29 cellular contexts compared by ENCODE assay signal in genomic region chr1:209500993-209501392, GRCh38.
"Had no signal": no experiment of that assay in that cellular context is flagged by ENCODE, and none has a peak within 500 bp of the region (broad histone marks: within the 10 kb centered on the region; RNA-seq: fewer than 3 reads in every experiment).

No MANE protein-coding gene starts in this region.

- H3K9me3 ChIP-seq: testis, thoracic aorta, thyroid gland, transverse colon, vagina had no signal

- H3K27me3 Mint-ChIP-seq: stimulated activated memory B cell treated with anti-CD40 and anti-IgM and Interleukin-4, amounts not matched to agents 10 μg/mL and 1 μg/mL and 100 μg/mL, for 72 hours; stimulated activated naive CD8-positive, alpha-beta T cell treated with anti-CD3 and anti-CD28 coated beads, Interleukin-15, amount 100 ng/mL, for 72 hours; type B pancreatic cell had no signal

- H3K27ac Mint-ChIP-seq: stimulated activated effector memory CD8-positive, alpha-beta T cell treated with anti-CD3 and anti-CD28 coated beads, Interleukin-12 subunit alpha, Interleukin-12 subunit beta, amount 100 ng/mL, for 72 hours; stimulated activated memory B cell treated with anti-CD40 and anti-IgM and Interleukin-4, amounts not matched to agents 10 μg/mL and 1 μg/mL and 100 μg/mL, for 72 hours; stimulated activated naive B cell treated with anti-CD40 and anti-IgM and Interleukin-4, amounts not matched to agents 10 μg/mL and 1 μg/mL and 100 μg/mL, for 72 hours; stimulated activated naive CD8-positive, alpha-beta T cell treated with anti-CD3 and anti-CD28 coated beads, Interleukin-15, amount 100 ng/mL, for 72 hours; stimulated activated naive CD8-positive, alpha-beta T cell treated with anti-CD3 and anti-CD28 coated beads, Interleukin-15, Interleukin-2, amounts not matched to agents 100 ng/mL and 50 ng/mL, for 24 hours; type B pancreatic cell had no signal

- FAIRE-seq: urothelium cell line had no signal

- DNase-seq: stimulated activated CD4-positive, alpha-beta T cell treated with anti-CD3 and anti-CD28 coated beads, Interleukin-2, amount 100 ng/mL, for 48 hours; stimulated activated CD4-positive, alpha-beta T cell treated with anti-CD3 and anti-CD28 coated beads, Interleukin-4, amount 100 ng/mL, for 1 hour; stimulated activated CD4-positive, alpha-beta T cell treated with anti-CD3 and anti-CD28 coated beads, Interleukin-4, amount 100 ng/mL, for 24 hours; stimulated activated CD4-positive, alpha-beta T cell treated with anti-CD3 and anti-CD28 coated beads, Interleukin-4, amount 100 ng/mL, for 4 hours; stimulated activated CD8-positive, alpha-beta memory T cell treated with anti-CD3 and anti-CD28 coated beads, Interleukin-4, amount 100 ng/mL, for 48 hours; stimulated activated naive B cell treated with anti-CD40 and anti-IgM and Interleukin-4, amounts not matched to agents 10 μg/mL and 1 μg/mL and 100 μg/mL, for 72 hours; stimulated activated naive CD4-positive, alpha-beta T cell; stimulated activated naive CD4-positive, alpha-beta T cell treated with Interleukin-2 at 50 U/mL for 16 hours; stimulated activated naive CD8-positive, alpha-beta T cell treated with anti-CD3 and anti-CD28 coated beads, Interleukin-15, amount 100 ng/mL, for 72 hours; stimulated activated naive CD8-positive, alpha-beta T cell treated with anti-CD3 and anti-CD28 coated beads, Interleukin-15, Interleukin-2, amounts not matched to agents 100 U/mL and 50 U/mL, for 24 hours; stomach; substantia nigra; testis; thyroid gland; tibial artery; transverse colon; trophoblast cell; upper lobe of left lung; upper lobe of right lung; uterus had no signal

- H3K4me1 ChIP-seq: stomach, suprapubic skin, testis, thyroid gland, tibial artery, tibial nerve, transverse colon, upper lobe of left lung, upper lobe of right lung, uterus, vagina had no signal

- H3K36me3 Mint-ChIP-seq: stimulated activated effector memory CD8-positive, alpha-beta T cell treated with anti-CD3 and anti-CD28 coated beads, Interleukin-12 subunit alpha, Interleukin-12 subunit beta, amount 100 ng/mL, for 72 hours; type B pancreatic cell had no signal

- H3K4me3 ChIP-seq: stomach, suprapubic skin, testis, thoracic aorta, thyroid gland, tibial artery, tibial nerve, transverse colon, upper lobe of left lung, upper lobe of right lung, uterus, vagina had no signal

- ATAC-seq: stimulated activated effector memory CD8-positive, alpha-beta T cell treated with anti-CD3 and anti-CD28 coated beads, Interleukin-12 subunit alpha, Interleukin-12 subunit beta, amount 100 ng/mL, for 72 hours; stimulated activated memory B cell treated with anti-CD40 and anti-IgM and Interleukin-4, amounts not matched to agents 10 μg/mL and 1 μg/mL and 100 μg/mL, for 72 hours; stimulated activated naive B cell treated with anti-CD40 and anti-IgM and Interleukin-4, amounts not matched to agents 10 μg/mL and 1 μg/mL and 100 μg/mL, for 72 hours; stimulated activated naive CD8-positive, alpha-beta T cell treated with anti-CD3 and anti-CD28 coated beads, Interleukin-15, amount 100 ng/mL, for 72 hours; stimulated activated naive CD8-positive, alpha-beta T cell treated with anti-CD3 and anti-CD28 coated beads, Interleukin-15, Interleukin-2, amounts not matched to agents 100 U/mL and 50 U/mL, for 24 hours; upper lobe of right lung had no signal

- H3K4me3 Mint-ChIP-seq: stimulated activated effector memory CD8-positive, alpha-beta T cell treated with anti-CD3 and anti-CD28 coated beads, Interleukin-12 subunit alpha, Interleukin-12 subunit beta, amount 100 ng/mL, for 72 hours; stimulated activated memory B cell treated with anti-CD40 and anti-IgM and Interleukin-4, amounts not matched to agents 10 μg/mL and 1 μg/mL and 100 μg/mL, for 72 hours; stimulated activated naive B cell treated with anti-CD40 and anti-IgM and Interleukin-4, amounts not matched to agents 10 μg/mL and 1 μg/mL and 100 μg/mL, for 72 hours; stimulated activated naive CD8-positive, alpha-beta T cell treated with anti-CD3 and anti-CD28 coated beads, Interleukin-15, amount 100 ng/mL, for 72 hours; stimulated activated naive CD8-positive, alpha-beta T cell treated with anti-CD3 and anti-CD28 coated beads, Interleukin-15, Interleukin-2, amounts not matched to agents 100 ng/mL and 50 ng/mL, for 24 hours; type B pancreatic cell had no signal

- H3K27ac ChIP-seq: stomach, suprapubic skin, testis, thoracic aorta, thyroid gland, tibial artery, tibial nerve, transverse colon, upper lobe of left lung, upper lobe of right lung, uterus, vagina had no signal

- H3K4me1 Mint-ChIP-seq: stimulated activated effector memory CD8-positive, alpha-beta T cell treated with anti-CD3 and anti-CD28 coated beads, Interleukin-12 subunit alpha, Interleukin-12 subunit beta, amount 100 ng/mL, for 72 hours; stimulated activated memory B cell treated with anti-CD40 and anti-IgM and Interleukin-4, amounts not matched to agents 10 μg/mL and 1 μg/mL and 100 μg/mL, for 72 hours; stimulated activated naive B cell treated with anti-CD40 and anti-IgM and Interleukin-4, amounts not matched to agents 10 μg/mL and 1 μg/mL and 100 μg/mL, for 72 hours; stimulated activated naive CD8-positive, alpha-beta T cell treated with anti-CD3 and anti-CD28 coated beads, Interleukin-15, amount 100 ng/mL, for 72 hours had no signal

- H3K36me3 ChIP-seq: stomach, suprapubic skin, thoracic aorta, thyroid gland, tibial artery, tibial nerve, transverse colon, upper lobe of left lung, upper lobe of right lung, uterus, vagina had no signal

- H3K27me3 ChIP-seq: stomach, suprapubic skin, testis, thyroid gland, tibial artery, tibial nerve, transverse colon, upper lobe of left lung, upper lobe of right lung, uterus, vagina had no signal
